In genomic region chr13:98575009-98575866, GRCh38 we compare ENCODE assay signal across 8 cellular contexts. TPM values are rescaled to one million over a fixed set of nuclear protein-coding genes. Genes with fewer than 3 reads are reported as not detected.
DNase-seq lines count a peak whose midpoint lies in the region; ATAC-seq and TF ChIP-seq lines count a peak whose summit lies in the region.

No MANE protein-coding gene starts in this region.

- H3K9ac ChIP-seq in GM23248 (peak overlapping the region; percentile 94), SK-N-SH (peak overlapping the region; percentile 90)

- no peak for ATAC-seq in HG03354 (IDR thresholded peaks at IDR 0.05; ENCODE audit: poor library complexity, severe bottlenecking, unreplicated experiment)

- H2AFZ ChIP-seq in GM23248 (no peak overlapping the region), SK-N-SH (ENCODE audit: low read depth) (no peak overlapping the region)

- H3K36me3 ChIP-seq in GM23248 (ENCODE audit: low read depth) (no peaks in the 10 kb centered on the region), SK-N-SH (replicated peaks in 1 of 2; ENCODE audit: control insufficient read depth in 1 of 2, insufficient read depth in 2 of 2, low read length in 1 of 2) (no peaks in the 10 kb centered on the region)

- CTCF ChIA-PET in SK-N-SH (lab: Yijun Ruan, JAX): interaction anchor here (0.8 to 1.4 kb wide), 5 partner anchors 21 to 129 kb away, joined by 3 to 4 read pairs (median 4); no protein-coding TSS in a partner anchor

- H4K20me1 ChIP-seq in GM23248 (ENCODE audit: insufficient read depth): peaks cover 8% of the 10 kb centered on the region; the same call in 1 of the 2 replicates
- peaks cover 58% of the 10 kb centered on the region for H4K20me1 ChIP-seq in SK-N-SH (ENCODE audit: insufficient read depth)

- H3K79me2 ChIP-seq in GM23248 (ENCODE audit: insufficient read depth) (peaks cover 63% of the 10 kb centered on the region), SK-N-SH (ENCODE audit: insufficient read depth) (peaks cover 63% of the 10 kb centered on the region)

- in situ Hi-C loops in GM23248 (cut with MboI): no loop called here

- H3K27ac ChIP-seq in GM23248 (peak overlapping the region; percentile 79), SK-N-SH (ENCODE audit: low read depth in 2 of 2, low read length in 1 of 2) (peak overlapping the region; percentile 36 to 57; a peak in 2 of 4 replicates)

- H3K4me3 ChIP-seq in GM23248: peak overlapping the region; percentile 92
- peak overlapping the region; percentile 76 to 92 for H3K4me3 ChIP-seq in SK-N-SH (ENCODE audit: low read depth in 2 of 2, low read length in 1 of 2)
- peak overlapping the region; percentile 89 for H3K4me3 ChIP-seq in skeletal muscle cell (ENCODE audit: low read depth, low read length)

- H3K4me1 ChIP-seq in GM23248 (ENCODE audit: insufficient read depth): peaks cover 55% of the 10 kb centered on the region
- peaks cover 35 to 44% of the 10 kb centered on the region in 2 experiments for H3K4me1 ChIP-seq in SK-N-SH (ENCODE audit: control insufficient read depth in 1 of 2, insufficient read depth in 2 of 2, low read depth in 1 of 2, low read length in 1 of 2)

- H3F3A ChIP-seq in GM23248 (ENCODE audit: insufficient read depth) (peaks cover 43% of the 10 kb centered on the region), SK-N-SH (replicated peaks; ENCODE audit: insufficient read depth) (peaks cover 8% of the 10 kb centered on the region)

- peak overlapping the region; percentile 92 for H3K4me2 ChIP-seq in GM23248 (ENCODE audit: unreplicated experiment)
- H3K4me2 ChIP-seq in SK-N-SH: peak overlapping the region; percentile 76

- no peak for TF ChIP-seq EP300 in SK-N-SH (IDR thresholded peaks at IDR 0.05; ENCODE audit: borderline replicate concordance in 1 of 2, low read depth in 1 of 2, low read length in 1 of 2)

- no peak for TF ChIP-seq RAD21 in SK-N-SH (IDR thresholded peaks at IDR 0.05; ENCODE audit: low read length)

- H3K9me2 ChIP-seq in GM23248 (ENCODE audit: insufficient read depth) (no peaks in the 10 kb centered on the region), SK-N-SH (no peaks in the 10 kb centered on the region)

- no peaks in the 10 kb centered on the region for H3K27me3 ChIP-seq in GM23248 (replicated peaks; ENCODE audit: insufficient read depth)
- no peaks in the 10 kb centered on the region for H3K27me3 ChIP-seq in SK-N-SH (ENCODE audit: insufficient read depth)

- WGBS in GM23248 (ENCODE audit: low coverage in 1 of 2, low lambda C conversion rate in 2 of 2, missing lambda C conversion rate in 2 of 2), 2 experiments: 15 to 19% methylated on average over 10 of the region's 10 CpGs
- 50% methylated on average over 10 of the region's 10 CpGs for WGBS in SK-N-SH (ENCODE audit: low lambda C conversion rate)

- no peak for TF ChIP-seq CTCF in SK-N-SH (IDR thresholded peaks at IDR 0.05)

- H3K9me3 ChIP-seq in GM23248 (ENCODE audit: low read depth) (no peaks in the 10 kb centered on the region), SK-N-SH (no peaks in the 10 kb centered on the region)

- POLR2A ChIA-PET in SK-N-SH (lab: Yijun Ruan, JAX): interaction anchor here (0.6 kb wide), 1 partner anchor 35 kb away, joined by 3 read pairs; no protein-coding TSS in a partner anchor

- DNase-seq in GM23248 (peak; percentile 43), SK-N-SH (no peak), fibroblast of peridontal ligament (ENCODE audit: extremely low read depth) (peak; percentile 42), skeletal muscle cell (ENCODE audit: low read depth) (no peak), NCI-H748 treated with DMSO at 0.1 percent for 48 hours (lab: John Stamatoyannopoulos, UW) (no peak), COLO668 (lab: John Stamatoyannopoulos, UW; ENCODE audit: unreplicated experiment) (no peak)
- no peak for DNase-seq in effector CD4-positive, alpha-beta T cell

TF ChIP-seq in SK-N-SH, 30 proteins besides CTCF, POLR2A, EP300 and RAD21:
- TF ChIP-seq ELF1 (IDR thresholded peaks at IDR 0.05): no peak
- no peak for TF ChIP-seq SIN3A (IDR thresholded peaks at IDR 0.05; ENCODE audit: borderline replicate concordance, low read depth, low read length)
- no peak for TF ChIP-seq NFIC (IDR thresholded peaks at IDR 0.05; ENCODE audit: borderline replicate concordance)
- TF ChIP-seq RFX5 (IDR thresholded peaks at IDR 0.05; ENCODE audit: low read length): no peak
- TF ChIP-seq RXRA (IDR thresholded peaks at IDR 0.05; ENCODE audit: borderline replicate concordance, low read depth): no peak
- TF ChIP-seq IRF3 (IDR thresholded peaks at IDR 0.05; ENCODE audit: low read depth, low read length): no peak
- no peak for TF ChIP-seq USF2 (IDR thresholded peaks at IDR 0.05; ENCODE audit: borderline replicate concordance, low read depth, low read length)
- TF ChIP-seq TEAD4 (IDR thresholded peaks at IDR 0.05; ENCODE audit: borderline replicate concordance, insufficient read depth): no peak
- no peak for TF ChIP-seq NRF1 (IDR thresholded peaks at IDR 0.05; ENCODE audit: low read depth, low read length)
- TF ChIP-seq TAF1 (IDR thresholded peaks at IDR 0.05; ENCODE audit: borderline replicate concordance, low read depth, low read length): no peak
- TF ChIP-seq JUND (IDR thresholded peaks at IDR 0.05): no peak
- no peak for TF ChIP-seq GABPA (IDR thresholded peaks at IDR 0.05; ENCODE audit: low read depth)
- no peak for TF ChIP-seq CHD2 (IDR thresholded peaks at IDR 0.05; ENCODE audit: low read length, partially characterized antibody)
- TF ChIP-seq, protein P1, sequence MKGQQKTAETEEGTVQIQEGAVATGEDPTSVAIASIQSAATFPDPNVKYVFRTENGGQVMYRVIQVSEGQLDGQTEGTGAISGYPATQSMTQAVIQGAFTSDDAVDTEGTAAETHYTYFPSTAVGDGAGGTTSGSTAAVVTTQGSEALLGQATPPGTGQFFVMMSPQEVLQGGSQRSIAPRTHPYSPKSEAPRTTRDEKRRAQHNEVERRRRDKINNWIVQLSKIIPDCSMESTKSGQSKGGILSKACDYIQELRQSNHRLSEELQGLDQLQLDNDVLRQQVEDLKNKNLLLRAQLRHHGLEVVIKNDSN (IDR thresholded peaks at IDR 0.05; ENCODE audit: borderline replicate concordance, low read depth): no peak
- TF ChIP-seq FOXM1 (IDR thresholded peaks at IDR 0.05; ENCODE audit: low read depth): no peak
- no peak for TF ChIP-seq MXI1 (IDR thresholded peaks at IDR 0.05; ENCODE audit: low read depth, low read length)

RNA-seq across cellular contexts. Expression of gene STK24, which starts 1.7 kb away (rescaled TPM):
- 56.7 and 72.4 TPM in 2 replicates for total RNA-seq in GM23248 (2014; rRNA removed; shearing (Covaris generic))
- polyA plus RNA-seq in GM23248 (2016; fragmentation: Nextera tagmentation; extraction: Ambion mirVana) (10.8 and 11.1 TPM in 2 replicates), SK-N-SH (2012; rRNA removed) (17.1 and 30.5 TPM in 2 replicates)
- 37.7 and 54.1 TPM in 2 replicates for polyA plus RNA-seq in SK-N-SH (2012; cell fraction: cytosol; rRNA removed)
- polyA plus RNA-seq in SK-N-SH (2012; cell fraction: nucleus; rRNA removed): 25.0 and 27.8 TPM in 2 replicates

Comparison
In these comparisons a context has a peak if more than half of its experiments do, and no peak if none do; other contexts are left out.
1. DNase-seq: peak in GM23248 (single experiment) and fibroblast of peridontal ligament (single experiment); none in SK-N-SH (single experiment), skeletal muscle cell (single experiment), effector CD4-positive, alpha-beta T cell (single experiment), NCI-H748 treated with DMSO at 0.1 percent for 48 hours (single experiment) and COLO668 (single experiment).
2. Peak in every context shown above with its lines, with median percentiles within 50 percentile points of each other: H3K4me3 ChIP-seq.